5 cellular contexts compared by ENCODE assay signal in the genomic region with DNA sequence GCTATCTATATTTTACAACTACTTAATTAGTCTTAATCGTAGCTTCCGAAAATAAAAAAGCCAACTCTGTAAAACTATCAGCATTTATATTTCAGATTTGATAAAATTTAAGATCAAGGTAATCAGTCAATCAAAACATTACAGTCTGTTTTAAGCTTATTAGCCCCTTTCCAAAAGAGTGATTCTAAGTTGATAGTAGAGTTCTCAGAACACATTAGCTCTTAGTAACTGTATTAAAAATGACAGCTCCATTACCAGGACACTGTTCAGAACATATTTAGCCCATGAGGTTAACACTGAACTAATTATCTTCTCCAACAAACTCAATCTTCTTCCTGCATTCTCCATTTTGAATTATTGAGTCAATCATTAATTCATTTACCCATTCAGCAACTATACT.
"Had no signal": no experiment of that assay in that cellular context is flagged by ENCODE, and none has a peak within 500 bp of the region (broad histone marks: within the 10 kb centered on the region; RNA-seq: fewer than 3 reads in every experiment).

No MANE protein-coding gene starts in this region.

- H3K9me3 ChIP-seq: HAP-1 had no signal

- H2AFZ ChIP-seq: GM23248 had no signal

- H3K4me3 ChIP-seq: GM23248, HAP-1 had no signal

- H3K9ac ChIP-seq: GM23248 had no signal

- H3K36me3 ChIP-seq: HAP-1 had no signal

- H3K4me1 ChIP-seq: HAP-1 had no signal

- H3K27ac ChIP-seq: GM23248 had no signal

- DNase-seq: GM23248, GOT3, H7, IMR-90 had no signal
